ENCODE assay signal across 12 cellular contexts in genomic region chr12:96199465-96199864, GRCh38. TPM values are rescaled to one million over a fixed set of nuclear protein-coding genes. Genes with fewer than 3 reads are reported as not detected.
DNase-seq lines count a peak whose midpoint lies in the region; ATAC-seq, FAIRE-seq and TF ChIP-seq lines count a peak whose summit lies in the region.
"Had no signal": no experiment of that assay in that cellular context is flagged by ENCODE, and none has a peak within 500 bp of the region (broad histone marks: within the 10 kb centered on the region; RNA-seq: fewer than 3 reads in every experiment).

No MANE protein-coding gene starts in this region.

- no peak for TF ChIP-seq RAD21 in GM12878 (IDR thresholded peaks at IDR 0.05; ENCODE audit: insufficient read depth, low read depth, low read length)

- intact Hi-C loops in CD4-positive, alpha-beta memory T cell (cut with micrococcal nuclease): loop anchor here (1.0 to 5.0 kb wide), 3 partner anchors 11 to 318 kb away; partner anchors contain the start of gene CFAP54
- intact Hi-C loops in GM12878 (cut with micrococcal nuclease; ENCODE audit: unreplicated experiment): loop anchor here (2.0 to 5.0 kb wide), 2 partner anchors 13 to 203 kb away; partner anchors contain the start of gene CDK17

- CTCF ChIA-PET in CD4-positive, alpha-beta memory T cell (lab: Charles Lee; ENCODE audit: partially characterized antibody): interaction anchor here (13.9 kb wide), 1 partner anchor 13 kb away, joined by 149 read pairs; no protein-coding TSS in a partner anchor
- CTCF ChIA-PET in GM12878 (lab: Yijun Ruan, JAX): interaction anchor here (0.7 to 3.9 kb wide), 7 partner anchors 10 to 83 kb away, joined by 3 to 18 read pairs (median 3); no protein-coding TSS in a partner anchor

- H3K27me3 ChIP-seq in CD4-positive, alpha-beta memory T cell (ENCODE audit: insufficient read depth, low read length): no peaks in the 10 kb centered on the region
- H3K27me3 ChIP-seq in Karpas-422 (ENCODE audit: low read length) (no peaks in the 10 kb centered on the region), GM12878 (replicated peaks in 1 of 2; ENCODE audit: control insufficient read depth in 2 of 2, insufficient read depth in 2 of 2, low read length in 1 of 2) (no peaks in the 10 kb centered on the region), osteoblast (ENCODE audit: insufficient read depth, low read length) (no peaks in the 10 kb centered on the region)

- ATAC-seq in GM12878 (no peak), HG03196 (IDR thresholded peaks at IDR 0.05; ENCODE audit: unreplicated experiment) (no peak)
- ATAC-seq: gastrocnemius medialis had no signal

- H3K36me3 Mint-ChIP-seq in CD4-positive, alpha-beta memory T cell: peaks cover 15 to 22% of the 10 kb centered on the region in 2 donors

- TF ChIP-seq CTCF in GM12878 (IDR thresholded peaks at IDR 0.05 in 2 of 3, conservative IDR thresholded peaks at IDR 0.05 in 1 of 3; ENCODE audit: control insufficient read depth in 2 of 3, extremely low read depth in 1 of 3, insufficient read depth in 1 of 3, low read depth in 3 of 3, low read length in 3 of 3) (no peak), osteoblast (IDR thresholded peaks at IDR 0.05; ENCODE audit: extremely low read depth, low read depth, low read length) (no peak)

- peaks cover 0 to 2% (median 0%) of the 10 kb centered on the region in 8 donors for H3K9me3 Mint-ChIP-seq in CD4-positive, alpha-beta memory T cell
- H3K9me3 Mint-ChIP-seq: dendritic cell treated with granulocyte-macrophage colony-stimulating factor and Interleukin-4, amounts not matched to agents 40 ng/mL and 50 ng/mL, for 4 days had no signal

- H3K79me2 ChIP-seq in Karpas-422 (ENCODE audit: low read length) (no peaks in the 10 kb centered on the region), GM12878 (ENCODE audit: control insufficient read depth, insufficient read depth, low read length) (peaks cover 3% of the 10 kb centered on the region; the same call in 1 of the 2 replicates), osteoblast (ENCODE audit: insufficient read depth, low read length) (peaks cover 75% of the 10 kb centered on the region)

- H3K4me1 ChIP-seq in CD4-positive, alpha-beta memory T cell (ENCODE audit: insufficient read depth, low read length): peaks cover 81% of the 10 kb centered on the region
- peaks cover 30% of the 10 kb centered on the region for H3K4me1 ChIP-seq in Karpas-422 (ENCODE audit: low read length)
- H3K4me1 ChIP-seq in GM12878 (ENCODE audit: control insufficient read depth, insufficient read depth, low read length): peaks cover 13% of the 10 kb centered on the region
- peaks cover 38% of the 10 kb centered on the region for H3K4me1 ChIP-seq in osteoblast (ENCODE audit: insufficient read depth, low read length)
- H3K4me1 ChIP-seq: gastrocnemius medialis had no signal

- TF ChIP-seq POLR2A in GM12878 (IDR thresholded peaks at IDR 0.05; ENCODE audit: low read depth, low read length): no peak

- peaks cover 17% of the 10 kb centered on the region; the same call in 1 of the 2 replicates for H4K20me1 ChIP-seq in Karpas-422 (ENCODE audit: insufficient read depth, low read depth, low read length)
- H4K20me1 ChIP-seq in GM12878 (ENCODE audit: control insufficient read depth, insufficient read depth): no peaks in the 10 kb centered on the region
- no peaks in the 10 kb centered on the region for H4K20me1 ChIP-seq in osteoblast (ENCODE audit: insufficient read depth, low read length)

- peak overlapping the region in 6 of 8 donors; percentile 50 to 69 (median 56) for H3K4me3 Mint-ChIP-seq in CD4-positive, alpha-beta memory T cell
- H3K4me3 Mint-ChIP-seq: dendritic cell treated with granulocyte-macrophage colony-stimulating factor and Interleukin-4, amounts not matched to agents 40 ng/mL and 50 ng/mL, for 4 days had no signal

- in situ Hi-C loops in GM12878 (cut with MboI): no loop called here

- H2AFZ ChIP-seq in Karpas-422 (ENCODE audit: low read length): no peak overlapping the region
- no peak overlapping the region; the same call in 1 of the 2 replicates for H2AFZ ChIP-seq in GM12878 (ENCODE audit: control insufficient read depth, low read depth, low read length)
- no peak overlapping the region for H2AFZ ChIP-seq in osteoblast (ENCODE audit: low read length)

- H3K27me3 Mint-ChIP-seq in CD4-positive, alpha-beta memory T cell: no peaks in the 10 kb centered on the region
- H3K27me3 Mint-ChIP-seq: dendritic cell treated with granulocyte-macrophage colony-stimulating factor and Interleukin-4, amounts not matched to agents 40 ng/mL and 50 ng/mL, for 4 days had no signal

- POLR2A ChIA-PET in CD4-positive, alpha-beta memory T cell (lab: Charles Lee; ENCODE audit: partially characterized antibody): interaction anchor here (1.0 to 6.6 kb wide), 3 partner anchors 10 to 290 kb away, joined by 3 to 233 read pairs (median 4); partner anchors contain the start of gene CFAP54
- POLR2A ChIA-PET in GM12878 (lab: Charles Lee): no interaction called here

- no peak for TF ChIP-seq EP300 in GM12878 (IDR thresholded peaks at IDR 0.05; ENCODE audit: borderline replicate concordance in 1 of 2, control insufficient read depth in 1 of 2, low read depth in 2 of 2, low read length in 2 of 2)

- DNase-seq in CD4-positive, alpha-beta memory T cell: no peak
- DNase-seq in Karpas-422 (no peak), GM12878 (ENCODE audit: low read depth, low spot score) (no peak), osteoblast (ENCODE audit: insufficient read length, low spot score, missing footprints) (no peak), nucleus accumbens (lab: John Stamatoyannopoulos, UW) (no peak), NCI-H1092 (lab: John Stamatoyannopoulos, UW) (no peak), NK-92 (lab: John Stamatoyannopoulos, UW; ENCODE audit: unreplicated experiment) (no peak)
- DNase-seq: gastrocnemius medialis had no signal

- H3K27ac ChIP-seq in CD4-positive, alpha-beta memory T cell (ENCODE audit: low read depth, low read length): peak overlapping the region; percentile 45
- H3K27ac ChIP-seq in Karpas-422 (ENCODE audit: low read length): no peak overlapping the region
- no peak overlapping the region for H3K27ac ChIP-seq in GM12878 (ENCODE audit: control insufficient read depth, insufficient read depth)
- peak overlapping the region; percentile 100 for H3K27ac ChIP-seq in osteoblast (ENCODE audit: low read depth, low read length)
- H3K27ac ChIP-seq: neutrophil, VCaP had no signal

- H3K4me2 ChIP-seq in Karpas-422 (ENCODE audit: low read depth, low read length, poor library complexity, severe bottlenecking): peak overlapping the region; percentile 15
- peak overlapping the region; percentile 75 for H3K4me2 ChIP-seq in GM12878 (ENCODE audit: control insufficient read depth, insufficient read depth)
- H3K4me2 ChIP-seq in osteoblast (ENCODE audit: insufficient read depth, low read length): peak overlapping the region; percentile 81

- SMC1A ChIA-PET in GM12878 (lab: Charles Lee; ENCODE audit: uncharacterized antibody, unreplicated experiment): interaction anchor here (1.1 to 4.3 kb wide), 4 partner anchors 11 to 317 kb away, joined by 3 to 25 read pairs (median 13); no protein-coding TSS in a partner anchor

- no peak overlapping the region for H3K4me3 ChIP-seq in CD4-positive, alpha-beta memory T cell (ENCODE audit: low read length in 2 of 2)
- H3K4me3 ChIP-seq in Karpas-422 (ENCODE audit: low read length) (no peak overlapping the region), GM12878 (no peak overlapping the region), osteoblast (ENCODE audit: insufficient read depth, low read length) (peak overlapping the region; percentile 2)
- H3K4me3 ChIP-seq: gastrocnemius medialis had no signal

- BruUV-seq in GM12878 (replicated peaks; lab: Mats Ljungman, UMichigan): no TSS peak

- H3K4me1 Mint-ChIP-seq in CD4-positive, alpha-beta memory T cell: peaks cover 49 to 78% (median 61%) of the 10 kb centered on the region in 4 donors

- no peaks in the 10 kb centered on the region for H3K9me2 ChIP-seq in Karpas-422 (replicated peaks; ENCODE audit: insufficient read depth, low read length)

- H3K36me3 ChIP-seq in CD4-positive, alpha-beta memory T cell (ENCODE audit: insufficient read depth, low read length): no peaks in the 10 kb centered on the region
- H3K36me3 ChIP-seq in Karpas-422 (ENCODE audit: insufficient read depth, low read length) (no peaks in the 10 kb centered on the region), GM12878 (ENCODE audit: control insufficient read depth in 2 of 2, insufficient read depth in 2 of 2, low read length in 1 of 2) (no peaks in the 10 kb centered on the region), osteoblast (ENCODE audit: insufficient read depth, low read length) (no peaks in the 10 kb centered on the region)
- H3K36me3 ChIP-seq: gastrocnemius medialis, neutrophil had no signal

- RAD21 ChIA-PET in GM12878 (lab: Charles Lee; ENCODE audit: unreplicated experiment): interaction anchor here (0.7 to 2.9 kb wide), 5 partner anchors 10 to 318 kb away, joined by 3 to 25 read pairs (median 4); partner anchors contain the start of gene CDK17

- H3K27ac Mint-ChIP-seq in CD4-positive, alpha-beta memory T cell: peak overlapping the region; percentile 78 to 98 (median 85)
- H3K27ac Mint-ChIP-seq: dendritic cell treated with granulocyte-macrophage colony-stimulating factor and Interleukin-4, amounts not matched to agents 40 ng/mL and 50 ng/mL, for 4 days had no signal

- FAIRE-seq in GM12878 (lab: Jason Lieb, UNC): no peak

- no peaks in the 10 kb centered on the region for H3K9me3 ChIP-seq in CD4-positive, alpha-beta memory T cell (ENCODE audit: control insufficient read depth in 1 of 2, low read length in 2 of 2)
- no peaks in the 10 kb centered on the region for H3K9me3 ChIP-seq in Karpas-422 (ENCODE audit: low read length)
- peaks cover 3% of the 10 kb centered on the region; the same call in 2 of the 3 replicates for H3K9me3 ChIP-seq in GM12878 (replicated peaks; ENCODE audit: control insufficient read depth, insufficient read depth, low read length)
- H3K9me3 ChIP-seq in osteoblast (ENCODE audit: low read depth, low read length): no peaks in the 10 kb centered on the region
- H3K9me3 ChIP-seq: gastrocnemius medialis, neutrophil had no signal

- H3K9ac ChIP-seq in Karpas-422 (ENCODE audit: low read length) (no peak overlapping the region), GM12878 (ENCODE audit: control insufficient read depth, insufficient read depth, low read length) (no peak overlapping the region)

RNA-seq across cellular contexts. Expression of gene ELK3, which starts 5.3 kb away (rescaled TPM):
- 10 to 100 TPM; 56.4 to 56.5 TPM for total RNA-seq in CD4-positive, alpha-beta memory T cell
- polyA plus RNA-seq in CD4-positive, alpha-beta memory T cell: 10 to 100 TPM; 20.8 to 56.5 TPM
- total RNA-seq in Karpas-422 (2014; rRNA removed; shearing (Covaris generic); ENCODE audit: low replicate concordance): 1.2 and 1.8 TPM in 2 replicates
- total RNA-seq in GM12878 (2013; cell fraction: nucleolus; rRNA removed): 3.1 and 3.6 TPM in 2 replicates
- total RNA-seq in GM12878 (2014; rRNA removed): 0.56 and 0.98 TPM in 2 replicates
- 0.69 and 0.89 TPM in 2 replicates for total RNA-seq in GM12878 (2014; rRNA removed; fragmentation: Illumina TruSeq; extraction: Trizol)
- 0.96 and 1.2 TPM in 2 replicates for total RNA-seq in GM12878 (2021)
- polyA plus RNA-seq in GM12878 (2011; ENCODE audit: low read depth): 0.62 TPM
- polyA plus RNA-seq in GM12878 (2011; rRNA removed): 4.8 and 5.3 TPM in 2 replicates
- 4.2 and 5.4 TPM in 2 replicates for polyA plus RNA-seq in GM12878 (2011; cell fraction: cytosol; rRNA removed)
- polyA plus RNA-seq in GM12878 (2011; cell fraction: nucleus; rRNA removed): 3.6 and 4.2 TPM in 2 replicates
- polyA plus RNA-seq in GM12878 (2012): 1.4 and 1.5 TPM in 2 replicates
- 0.92 and 0.98 TPM in 2 replicates for polyA plus RNA-seq in GM12878 (2014; fragmentation: Illumina TruSeq; extraction: Trizol)
- polyA plus RNA-seq in GM12878 (2014; fragmentation: Nextera tagmentation; extraction: Ambion mirVana): under 1 TPM; 0.37 to 0.68 TPM
- 0.47 and 1.2 TPM in 2 replicates for polyA plus RNA-seq in GM12878 (2014; rRNA removed)
- under 1 TPM; 0.68 to 0.87 TPM for polyA plus RNA-seq in GM12878 (2016; fragmentation: Nextera tagmentation; extraction: Ambion mirVana)
- polyA minus RNA-seq in GM12878 (2011; rRNA and poly(A)+ RNA removed): 5.6 and 8.0 TPM in 2 replicates
- 2.0 and 5.4 TPM in 2 replicates for polyA minus RNA-seq in GM12878 (2011; cell fraction: cytosol; rRNA and poly(A)+ RNA removed)
- 1.9 and 5.4 TPM in 2 replicates for polyA minus RNA-seq in GM12878 (2011; cell fraction: nucleus; rRNA and poly(A)+ RNA removed)
- 27.5 and 30.1 TPM in 2 replicates for total RNA-seq in osteoblast

Comparison
In these comparisons a context has a peak if more than half of its experiments do, and no peak if none do; other contexts are left out.
1. H3K27ac ChIP-seq: peak in CD4-positive, alpha-beta memory T cell (single experiment) and osteoblast (single experiment); none in Karpas-422 (single experiment) and GM12878 (single experiment).
2. H3K4me2 ChIP-seq: peak in every context shown above with its lines; median percentile 81 in osteoblast; 75 in GM12878; 15 in Karpas-422.